Comparison of ENCODE assay signal across 34 cellular contexts in the genomic region with DNA sequence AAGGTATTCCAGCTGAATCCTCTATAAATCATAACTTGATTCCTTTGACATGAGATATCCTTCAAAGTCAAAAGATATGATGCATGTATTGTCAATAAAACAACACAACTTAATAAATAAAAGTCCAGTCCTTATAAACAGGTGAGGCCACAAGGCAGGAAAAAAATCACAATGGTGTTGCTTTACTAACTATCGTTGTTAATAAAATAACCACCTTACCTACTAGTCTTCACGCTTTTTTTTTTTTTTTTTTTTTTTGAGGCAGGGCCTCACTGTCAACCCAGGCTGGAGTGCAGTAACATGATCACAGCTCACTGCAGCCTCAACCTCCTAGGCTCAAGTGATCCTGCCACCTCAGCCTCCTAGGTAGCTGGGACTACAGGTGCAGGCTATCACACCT.
"Had no signal": no experiment of that assay in that cellular context is flagged by ENCODE, and none has a peak within 500 bp of the region (broad histone marks: within the 10 kb centered on the region; RNA-seq: fewer than 3 reads in every experiment).

A gene with protein sequence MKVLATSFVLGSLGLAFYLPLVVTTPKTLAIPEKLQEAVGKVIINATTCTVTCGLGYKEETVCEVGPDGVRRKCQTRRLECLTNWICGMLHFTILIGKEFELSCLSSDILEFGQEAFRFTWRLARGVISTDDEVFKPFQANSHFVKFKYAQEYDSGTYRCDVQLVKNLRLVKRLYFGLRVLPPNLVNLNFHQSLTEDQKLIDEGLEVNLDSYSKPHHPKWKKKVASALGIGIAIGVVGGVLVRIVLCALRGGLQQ (minus strand): TSS at position 101 of the 400 bp plus-strand sequence. CDS start 140 bp downstream, outside the sequence.

- H3K4me3 ChIP-seq: adrenal gland, body of pancreas, esophagus muscularis mucosa, gastrocnemius medialis had no signal

- H3K4me3 Mint-ChIP-seq: activated B cell treated with CpG ODN at 0.5 μM for 24 hours; activated CD8-positive, alpha-beta T cell treated with anti-CD3 and anti-CD28 coated beads for 36 hours; activated naive CD8-positive, alpha-beta T cell treated with anti-CD3 and anti-CD28 coated beads for 36 hours; activated naive CD8-positive, alpha-beta T cell treated with anti-CD3 and anti-CD28 coated beads, Interleukin-2, amount 50 U/mL, for 24 hours; activated T-cell treated with anti-CD3 and anti-CD28 coated beads, Interleukin-2, amount 50 U/mL, for 4 hours; activated T-helper 17 cell treated with anti-CD3 and anti-CD28 coated beads, Interleukin-2, amount 50 U/mL, for 72 hours; effector memory CD8-positive, alpha-beta T cell; T-cell; T-helper 1 cell treated with Interleukin-12 subunit alpha and Interleukin-12 subunit beta and Interleukin-4 antibody, amounts not matched to agents 30 μg/mL and 1 μg/mL, for 36 hours; T-helper 2 cell treated with Interferon-gamma antibody and Interleukin-4, amounts not matched to agents 5 μg/mL and 100 μg/mL, for 36 hours had no signal

- H3K4me1 ChIP-seq: adrenal gland, body of pancreas, esophagus muscularis mucosa, foreskin keratinocyte, gastrocnemius medialis had no signal

- H3K27me3 Mint-ChIP-seq: activated B cell treated with CpG ODN at 0.5 μM for 24 hours; activated CD8-positive, alpha-beta T cell treated with anti-CD3 and anti-CD28 coated beads for 36 hours; activated naive CD8-positive, alpha-beta T cell treated with anti-CD3 and anti-CD28 coated beads for 36 hours; activated naive CD8-positive, alpha-beta T cell treated with anti-CD3 and anti-CD28 coated beads, Interleukin-2, amount 50 U/mL, for 24 hours; activated T-helper 17 cell treated with anti-CD3 and anti-CD28 coated beads, Interleukin-2, amount 50 U/mL, for 72 hours; effector memory CD8-positive, alpha-beta T cell; T-cell had no signal

- H3K27me3 ChIP-seq: adrenal gland, body of pancreas, esophagus muscularis mucosa, foreskin keratinocyte, gastrocnemius medialis had no signal

- H3K9me3 Mint-ChIP-seq: activated B cell treated with CpG ODN at 0.5 μM for 24 hours; activated CD8-positive, alpha-beta T cell treated with anti-CD3 and anti-CD28 coated beads for 36 hours; activated naive CD8-positive, alpha-beta T cell treated with anti-CD3 and anti-CD28 coated beads for 36 hours; activated naive CD8-positive, alpha-beta T cell treated with anti-CD3 and anti-CD28 coated beads, Interleukin-2, amount 50 U/mL, for 24 hours; activated T-cell treated with anti-CD3 and anti-CD28 coated beads, Interleukin-2, amount 50 U/mL, for 4 hours; activated T-helper 17 cell treated with anti-CD3 and anti-CD28 coated beads, Interleukin-2, amount 50 U/mL, for 72 hours; effector memory CD8-positive, alpha-beta T cell; T-cell; T-helper 1 cell treated with Interleukin-12 subunit alpha and Interleukin-12 subunit beta and Interleukin-4 antibody, amounts not matched to agents 30 μg/mL and 1 μg/mL, for 36 hours; T-helper 2 cell treated with Interferon-gamma antibody and Interleukin-4, amounts not matched to agents 5 μg/mL and 100 μg/mL, for 36 hours had no signal

- H3K9me3 ChIP-seq: adrenal gland, body of pancreas, esophagus muscularis mucosa, gastrocnemius medialis had no signal

- ATAC-seq: activated CD4-positive, CD25-positive, alpha-beta regulatory T cell treated with anti-CD3 and anti-CD28 coated beads, Interleukin-2, amount 50 U/mL, for 24 hours; activated CD8-positive, alpha-beta T cell treated with anti-CD3 and anti-CD28 coated beads for 36 hours; activated naive CD8-positive, alpha-beta T cell treated with anti-CD3 and anti-CD28 coated beads, Interleukin-2, amount 50 U/mL, for 24 hours; activated T-cell treated with anti-CD3 and anti-CD28 coated beads, Interleukin-2, amount 50 U/mL, for 4 hours; activated T-helper 17 cell treated with anti-CD3 and anti-CD28 coated beads, Interleukin-2, amount 50 U/mL, for 72 hours; body of pancreas; effector memory CD8-positive, alpha-beta T cell; foreskin keratinocyte; gastrocnemius medialis; T-cell had no signal

- H3K27ac ChIP-seq: adrenal gland, body of pancreas, esophagus muscularis mucosa, foreskin keratinocyte, gastrocnemius medialis, WERI-Rb-1 had no signal

- DNase-seq: activated B cell treated with CpG ODN at 0.5 μM for 24 hours; activated CD4-positive, alpha-beta T cell treated with anti-CD3 and anti-CD28 coated beads for 48 hours; activated CD4-positive, alpha-beta T cell treated with anti-CD3 and anti-CD28 coated beads, Interleukin-2, amount 50 U/mL, for 1 hour; activated CD4-positive, alpha-beta T cell treated with anti-CD3 and anti-CD28 coated beads, Interleukin-2, amount 50 U/mL, for 48 hours; activated CD8-positive, alpha-beta memory T cell treated with anti-CD3 and anti-CD28 coated beads for 24 hours; activated CD8-positive, alpha-beta T cell treated with anti-CD3 and anti-CD28 coated beads for 36 hours; activated effector memory CD4-positive, alpha-beta T cell treated with Interleukin-2 at 50 U/mL for 16 hours; activated gamma-delta T cell treated with Interleukin-2 at 50 U/mL for 16 hours; activated naive CD4-positive, alpha-beta T cell treated with Interleukin-2 at 50 U/mL for 16 hours; activated naive CD8-positive, alpha-beta T cell treated with anti-CD3 and anti-CD28 coated beads for 36 hours; activated naive CD8-positive, alpha-beta T cell treated with anti-CD3 and anti-CD28 coated beads, Interleukin-2, amount 50 U/mL, for 24 hours; activated T-cell treated with anti-CD3 and anti-CD28 coated beads, Interleukin-2, amount 50 U/mL, for 4 hours; adrenal gland; amygdala; aorta; body of pancreas; caudate nucleus; cortex of kidney; dermis blood vessel endothelial cell; effector CD4-positive, alpha-beta T cell; effector memory CD8-positive, alpha-beta T cell; erythroblast; foreskin keratinocyte; gastrocnemius medialis; glutamatergic neuron; SW 1271; T-cell; T1000; WERI-Rb-1 had no signal

- H3K4me1 Mint-ChIP-seq: activated B cell treated with CpG ODN at 0.5 μM for 24 hours; activated naive CD8-positive, alpha-beta T cell treated with anti-CD3 and anti-CD28 coated beads for 36 hours; activated T-helper 17 cell treated with anti-CD3 and anti-CD28 coated beads, Interleukin-2, amount 50 U/mL, for 72 hours had no signal

- H3K27ac Mint-ChIP-seq: activated B cell treated with CpG ODN at 0.5 μM for 24 hours; activated CD8-positive, alpha-beta T cell treated with anti-CD3 and anti-CD28 coated beads for 36 hours; activated naive CD8-positive, alpha-beta T cell treated with anti-CD3 and anti-CD28 coated beads for 36 hours; activated naive CD8-positive, alpha-beta T cell treated with anti-CD3 and anti-CD28 coated beads, Interleukin-2, amount 50 U/mL, for 24 hours; activated T-helper 17 cell treated with anti-CD3 and anti-CD28 coated beads, Interleukin-2, amount 50 U/mL, for 72 hours; T-cell; T-helper 1 cell treated with Interleukin-12 subunit alpha and Interleukin-12 subunit beta and Interleukin-4 antibody, amounts not matched to agents 30 μg/mL and 1 μg/mL, for 36 hours; T-helper 2 cell treated with Interferon-gamma antibody and Interleukin-4, amounts not matched to agents 5 μg/mL and 100 μg/mL, for 36 hours had no signal
